In genomic region chr7:129144095-129144833, GRCh38 we compare ENCODE assay signal across 1 cellular context.
TF ChIP-seq lines count a peak whose summit lies in the region.

TSPAN33 (plus strand) TSS chr7:129144707; CDS start chr7:129144981, 274 bp downstream.

TF ChIP-seq in H1, 55 proteins besides CTCF, POLR2A, EP300 and RAD21 (continued from another document):
- TF ChIP-seq POLR2AphosphoS5 (IDR thresholded peaks at IDR 0.05; ENCODE audit: low read depth, low read length) (no peak), RBBP5 (IDR thresholded peaks at IDR 0.05; ENCODE audit: borderline replicate concordance, low read depth, low read length) (no peak), TBP (IDR thresholded peaks at IDR 0.05; ENCODE audit: low read depth, low read length) (peak; percentile 22; the same call in 1 of the 2 replicates), RFX5 (IDR thresholded peaks at IDR 0.05; ENCODE audit: borderline replicate concordance, low read depth, low read length) (no peak), TAF7 (optimal IDR thresholded peaks at IDR 0.05; ENCODE audit: borderline replicate concordance, low read depth, low read length) (no peak), CHD7 (IDR thresholded peaks at IDR 0.05; ENCODE audit: insufficient replicate concordance, low read length) (no peak), EGR1 (IDR thresholded peaks at IDR 0.05; ENCODE audit: borderline replicate concordance, low read depth, low read length) (peak; percentile 77), SP1 (IDR thresholded peaks at IDR 0.05; ENCODE audit: low read depth, low read length) (peak; percentile 88), MAX (IDR thresholded peaks at IDR 0.05) (0 out of 2 replicates have a peak, but pooled peaks have one; percentile 25), CHD2 (IDR thresholded peaks at IDR 0.05; ENCODE audit: low read length) (peak; percentile 79), HDAC6 (IDR thresholded peaks at IDR 0.05; ENCODE audit: low read depth, low read length) (no peak), SP4 (IDR thresholded peaks at IDR 0.05; ENCODE audit: low read length) (no peak), YY1 (IDR thresholded peaks at IDR 0.05; ENCODE audit: low read depth, low read length) (no peak), EZH2 (IDR thresholded peaks at IDR 0.05; ENCODE audit: low read depth, low read length, severe bottlenecking) (no peak), KDM5A (IDR thresholded peaks at IDR 0.05; ENCODE audit: low read length) (no peak), SIX5 (IDR thresholded peaks at IDR 0.05; ENCODE audit: low read depth, low read length) (no peak), CREB1 (IDR thresholded peaks at IDR 0.05) (0 out of 2 replicates have a peak, but pooled peaks have one; percentile 37), JUND (IDR thresholded peaks at IDR 0.05; ENCODE audit: low read length) (no peak), E2F6 (IDR thresholded peaks at IDR 0.05) (peak; percentile 55; the same call in 1 of the 2 replicates), CBX5 (IDR thresholded peaks at IDR 0.05; ENCODE audit: low read depth, low read length) (no peak)
